Comparison of ENCODE assay signal across 8 cellular contexts in genomic region chr15:50765202-50765967, GRCh38. TPM values are rescaled to one million over a fixed set of nuclear protein-coding genes. Genes with fewer than 3 reads are reported as not detected.
A peak's percentile ranks its signal among the peaks of the same experiment; 100 is the strongest.
DNase-seq lines count a peak whose midpoint lies in the region; ATAC-seq, FAIRE-seq and TF ChIP-seq lines count a peak whose summit lies in the region.

TSS of gene SPPL2A (minus strand) at chr15:50765706. CDS start at chr15:50765533, 173 bp downstream.

- CTCF ChIA-PET in H1 (lab: Charles Lee; ENCODE audit: partially characterized antibody) = no interaction called here

- H3K23ac ChIP-seq in H1 (ENCODE audit: insufficient read length) (no peak within 1 kb of the TSS), mesenchymal stem cell (ENCODE audit: low read length in 2 of 2) (no peak within 1 kb of the TSS)

- H4K8ac ChIP-seq in H1 (ENCODE audit: extremely low read depth, insufficient read depth, low read length) (peak within 1 kb of the TSS; percentile 91), mesenchymal stem cell (ENCODE audit: low read length) (peak within 1 kb of the TSS; percentile 98)

- peak; percentile 32 to 92 for TF ChIP-seq POLR2A in H1 (IDR thresholded peaks at IDR 0.05; ENCODE audit: control extremely low read depth in 1 of 2, low read depth in 2 of 2, low read length in 2 of 2)

- H2BK120ac ChIP-seq in H1 (replicated peaks; ENCODE audit: low read depth, low read length) (no peak within 1 kb of the TSS), mesenchymal stem cell (ENCODE audit: low read depth, low read length) (peak within 1 kb of the TSS; percentile 98)

- H2AK5ac ChIP-seq in H1 (ENCODE audit: low read depth, low read length) (no peak within 1 kb of the TSS), mesenchymal stem cell (ENCODE audit: low read length, severe bottlenecking) (peak within 1 kb of the TSS; percentile 76)

- TF ChIP-seq CTCF in H1 (IDR thresholded peaks at IDR 0.05; ENCODE audit: control extremely low read depth in 1 of 3, insufficient read depth in 1 of 3, low read depth in 1 of 3, low read length in 3 of 3) = no peak

- H3K79me2 ChIP-seq in H1 (ENCODE audit: control insufficient read depth in 1 of 2, insufficient read depth in 2 of 2, low read length in 2 of 2) = peaks cover 0 to 29% of the 10 kb centered on the region in 2 experiments; a peak in 3 of 4 replicates

- DNase-seq in COLO668 (lab: John Stamatoyannopoulos, UW; ENCODE audit: unreplicated experiment) = peak; percentile 88
- DNase-seq in HS-5 (ENCODE audit: low read depth) = peak; percentile 69
- DNase-seq in NOMO-1 treated with DMSO at 0.1 percent for 48 hours (lab: John Stamatoyannopoulos, UW; ENCODE audit: unreplicated experiment) = peak; percentile 80
- peak; percentile 70 to 82 for DNase-seq in activated CD8-positive, alpha-beta memory T cell treated with anti-CD3 and anti-CD28 coated beads for 4 hours (ENCODE audit: low read depth in 2 of 2)
- peak in 1 of 2 experiments; percentile 85 for DNase-seq in H1 (ENCODE audit: low read depth in 1 of 2, low spot score in 2 of 2)
- peak; percentile 89 for DNase-seq in mesenchymal stem cell
- peak; percentile 80 for DNase-seq in stimulated activated CD8-positive, alpha-beta memory T cell treated with anti-CD3 and anti-CD28 coated beads, Interleukin-12 subunit alpha, Interleukin-12 subunit beta, amount 100 ng/mL, for 4 hours (ENCODE audit: low read depth)

- POLR2A ChIA-PET in H1 (lab: Charles Lee; ENCODE audit: partially characterized antibody) = interaction anchor here (1.1 kb wide), 1 partner anchor 144 kb away, joined by 4 read pairs; no protein-coding TSS in a partner anchor

- 2% methylated on average over 59 of the region's 77 CpGs; no CpG with 5 or more reads in 1 of the 2 experiments for WGBS in H1 (ENCODE audit: extremely low coverage in 1 of 2, insufficient coverage in 1 of 2, insufficient read length in 1 of 2, insufficient replicate concordance in 2 of 2, low coverage in 1 of 2, low lambda C conversion rate in 2 of 2, missing lambda C conversion rate in 1 of 2), 2 experiments
- under 1% methylated on average over 64 of the region's 77 CpGs for WGBS in mesenchymal stem cell

- H2BK20ac ChIP-seq in H1 (ENCODE audit: low read length) = no peak within 1 kb of the TSS

- peak within 1 kb of the TSS; percentile 44 to 86 (median 69) for H3K9ac ChIP-seq in H1 (replicated peaks in 1 of 4; ENCODE audit: extremely low read depth in 1 of 4, low read depth in 3 of 4, low read length in 3 of 4)
- H3K9ac ChIP-seq in mesenchymal stem cell (ENCODE audit: low read length) = peak within 1 kb of the TSS; percentile 97

- H3K27me3 ChIP-seq in H1 (replicated peaks in 1 of 4; ENCODE audit: control insufficient read depth in 3 of 4, extremely low read depth in 1 of 4, insufficient read depth in 3 of 4, low read length in 3 of 4) (no peaks in the 10 kb centered on the region), mesenchymal stem cell (ENCODE audit: control insufficient read depth in 1 of 2, insufficient read depth in 1 of 2, low read length in 2 of 2) (no peaks in the 10 kb centered on the region)

- no peaks in the 10 kb centered on the region for H4K20me1 ChIP-seq in H1 (replicated peaks in 1 of 2; ENCODE audit: control insufficient read depth in 1 of 2, insufficient read depth in 2 of 2, low read length in 2 of 2)

- ATAC-seq in GM19468 (IDR thresholded peaks at IDR 0.05; ENCODE audit: extremely low read depth, unreplicated experiment) = peak; percentile 84

- H3K4me3 ChIP-seq in H1 (ENCODE audit: extremely low read depth in 1 of 4, insufficient read depth in 2 of 4, low read depth in 3 of 4, low read length in 4 of 4) (peak within 1 kb of the TSS; percentile 64 to 92 (median 82)), mesenchymal stem cell (ENCODE audit: insufficient read depth in 1 of 2, low read depth in 1 of 2, low read length in 2 of 2) (peak within 1 kb of the TSS; percentile 86 to 96)

- no peaks in the 10 kb centered on the region; the same call in 1 of the 2 replicates for H3K23me2 ChIP-seq in H1 (ENCODE audit: low read depth, low read length)

- H2AFZ ChIP-seq in H1 (ENCODE audit: low read length) = peak within 1 kb of the TSS; percentile 85
- H2AFZ ChIP-seq in mesenchymal stem cell (ENCODE audit: low read depth, low read length) = peak within 1 kb of the TSS; percentile 74

- H2BK5ac ChIP-seq in H1 (ENCODE audit: low read depth, low read length) (peak within 1 kb of the TSS; percentile 16; the same call in 1 of the 2 replicates), mesenchymal stem cell (ENCODE audit: low read depth, low read length, poor library complexity, severe bottlenecking) (peak within 1 kb of the TSS; percentile 84)

- H3K18ac ChIP-seq in H1 (ENCODE audit: extremely low read depth, low read length) = peak within 1 kb of the TSS; percentile 79; the same call in 1 of the 2 replicates
- peak within 1 kb of the TSS; percentile 93 to 99 for H3K18ac ChIP-seq in mesenchymal stem cell (ENCODE audit: low read depth in 1 of 2, low read length in 2 of 2)

- H3K9me3 ChIP-seq in H1 (ENCODE audit: insufficient read depth in 2 of 2, low read depth in 1 of 2, low read length in 1 of 2) = no peaks in the 10 kb centered on the region
- H3K9me3 ChIP-seq in mesenchymal stem cell (ENCODE audit: control insufficient read depth, low read length) = no peaks in the 10 kb centered on the region

- FAIRE-seq in H1 (lab: Jason Lieb, UNC) = no peak

- H4K91ac ChIP-seq in H1 (replicated peaks; ENCODE audit: insufficient read length, low read length) = no peak within 1 kb of the TSS
- peak within 1 kb of the TSS; percentile 98 for H4K91ac ChIP-seq in mesenchymal stem cell (ENCODE audit: low read length)

- peak within 1 kb of the TSS; percentile 70 to 71 for H3K4me2 ChIP-seq in H1 (ENCODE audit: insufficient read depth in 1 of 2, low read depth in 2 of 2, low read length in 2 of 2)
- peak within 1 kb of the TSS; percentile 87 for H3K4me2 ChIP-seq in mesenchymal stem cell (ENCODE audit: low read length, poor library complexity, severe bottlenecking)

- H2BK15ac ChIP-seq in H1 (ENCODE audit: low read length) (0 out of 2 replicates have a peak within 1 kb of the TSS, but pooled peaks have one; percentile 61), mesenchymal stem cell (ENCODE audit: low read depth, poor library complexity, severe bottlenecking) (peak within 1 kb of the TSS; percentile 97)

- peak within 1 kb of the TSS; percentile 67 for H3K56ac ChIP-seq in H1 (replicated peaks; ENCODE audit: insufficient read length, low read depth, low read length)

- no peak for TF ChIP-seq EP300 in H1 (IDR thresholded peaks at IDR 0.05; ENCODE audit: borderline replicate concordance in 1 of 2, low read depth in 2 of 2, low read length in 2 of 2)

- H3K27ac ChIP-seq in H1 (ENCODE audit: low read depth, low read length) (peak within 1 kb of the TSS; percentile 46; the same call in 1 of the 2 replicates), mesenchymal stem cell (ENCODE audit: low read length, poor library complexity, severe bottlenecking) (peak within 1 kb of the TSS; percentile 84)

- H2BK12ac ChIP-seq in H1 (ENCODE audit: low read depth, low read length) (no peak within 1 kb of the TSS), mesenchymal stem cell (ENCODE audit: low read length in 2 of 2) (peak within 1 kb of the TSS; percentile 54 to 59)

- H3K36me3 ChIP-seq in H1 (ENCODE audit: control insufficient read depth in 2 of 4, insufficient read depth in 4 of 4, low read length in 3 of 4) = no peaks in the 10 kb centered on the region
- H3K36me3 ChIP-seq in mesenchymal stem cell (ENCODE audit: control insufficient read depth in 1 of 2, insufficient read depth in 2 of 2, low read depth in 1 of 2, low read length in 2 of 2) = no peaks in the 10 kb centered on the region

- peaks cover 0 to 2% (median 1%) of the 10 kb centered on the region in 4 experiments; a peak in 3 of 7 replicates for H3K4me1 ChIP-seq in H1 (replicated peaks in 1 of 4; ENCODE audit: control insufficient read depth in 3 of 4, insufficient read depth in 4 of 4, low read length in 3 of 4)
- H3K4me1 ChIP-seq in mesenchymal stem cell (ENCODE audit: control insufficient read depth, insufficient read depth, low read depth, low read length) = peaks cover 2% of the 10 kb centered on the region

- H4K5ac ChIP-seq in H1 (ENCODE audit: insufficient read length, low read depth, low read length) = no peak within 1 kb of the TSS

- H3K4ac ChIP-seq in H1 (replicated peaks; ENCODE audit: insufficient read length, low read depth, low read length) (peak within 1 kb of the TSS; percentile 2), mesenchymal stem cell (ENCODE audit: low read depth in 1 of 2, low read length in 2 of 2) (peak within 1 kb of the TSS; percentile 34 to 91)

- H3K14ac ChIP-seq in H1 (ENCODE audit: insufficient read length) (no peak within 1 kb of the TSS), mesenchymal stem cell (ENCODE audit: low read length in 2 of 2) (peak within 1 kb of the TSS in 1 of 2 experiments; percentile 85)

- H3K79me1 ChIP-seq in H1 (ENCODE audit: low read depth, low read length) = no peaks in the 10 kb centered on the region
- no peaks in the 10 kb centered on the region for H3K79me1 ChIP-seq in mesenchymal stem cell (replicated peaks; ENCODE audit: low read length, poor library complexity, severe bottlenecking)

- no peak for TF ChIP-seq RAD21 in H1 (IDR thresholded peaks at IDR 0.05 in 1 of 2, conservative IDR thresholded peaks at IDR 0.05 in 1 of 2; ENCODE audit: low read depth in 2 of 2, low read length in 2 of 2)

TF ChIP-seq in H1, 55 proteins besides CTCF, POLR2A, EP300 and RAD21 (continues in another document):
- TF ChIP-seq SAP30 (IDR thresholded peaks at IDR 0.05; ENCODE audit: insufficient read depth, insufficient replicate concordance, low read length) (no peak), JUND (IDR thresholded peaks at IDR 0.05; ENCODE audit: low read length) (no peak), TAF7 (optimal IDR thresholded peaks at IDR 0.05; ENCODE audit: borderline replicate concordance, low read depth, low read length) (no peak), CHD2 (IDR thresholded peaks at IDR 0.05; ENCODE audit: low read length) (no peak), SP4 (IDR thresholded peaks at IDR 0.05; ENCODE audit: low read length) (no peak), SIN3A (conservative IDR thresholded peaks at IDR 0.05 in 1 of 2, IDR thresholded peaks at IDR 0.05 in 1 of 2; ENCODE audit: low read depth in 1 of 2, low read length in 2 of 2) (0 out of 4 replicates have a peak, but pooled peaks of 1 of the 2 experiments have one; percentile 72), FOSL1 (IDR thresholded peaks at IDR 0.05; ENCODE audit: insufficient read depth, low read depth, low read length) (no peak)

RNA-seq across cellular contexts. Expression of gene SPPL2A, which starts in this region (rescaled TPM):
- 50.6 and 52.9 TPM in 2 replicates for total RNA-seq in H1 (2021; fragmentation: NEBNext Ultra II Directional; extraction: Animal tissue kit (Norgen Biotek cat#: 25700))
- 15.6 and 17.9 TPM in 2 replicates for polyA plus RNA-seq in H1 (2011; rRNA removed)
- 14.0 TPM for polyA plus RNA-seq in H1 (2011; cell fraction: cytosol; rRNA removed)
- 15.2 TPM for polyA plus RNA-seq in H1 (2011; cell fraction: nucleus; rRNA removed)
- 16.7 to 24.4 TPM (median 20.7 TPM) in 4 replicates for polyA plus RNA-seq in H1 (2012, experiment 1 of 2)
- 2.5 TPM for polyA plus RNA-seq in H1 (2012, experiment 2 of 2)
- polyA plus RNA-seq in H1 (2013, experiment 1 of 2) = 21.4 TPM
- polyA plus RNA-seq in H1 (2013, experiment 2 of 2) = 26.0 TPM
- polyA minus RNA-seq in H1 (2011; rRNA and poly(A)+ RNA removed) = 38.2 and 57.9 TPM in 2 replicates
- polyA minus RNA-seq in H1 (2011; cell fraction: cytosol; rRNA and poly(A)+ RNA removed) = 10.4 TPM
- polyA minus RNA-seq in H1 (2011; cell fraction: nucleus; rRNA and poly(A)+ RNA removed) = 30.8 TPM
- polyA plus RNA-seq in mesenchymal stem cell (2013, experiment 1 of 2) = 57.9 TPM
- 61.7 TPM for polyA plus RNA-seq in mesenchymal stem cell (2013, experiment 2 of 2)
